In the genomic region with DNA sequence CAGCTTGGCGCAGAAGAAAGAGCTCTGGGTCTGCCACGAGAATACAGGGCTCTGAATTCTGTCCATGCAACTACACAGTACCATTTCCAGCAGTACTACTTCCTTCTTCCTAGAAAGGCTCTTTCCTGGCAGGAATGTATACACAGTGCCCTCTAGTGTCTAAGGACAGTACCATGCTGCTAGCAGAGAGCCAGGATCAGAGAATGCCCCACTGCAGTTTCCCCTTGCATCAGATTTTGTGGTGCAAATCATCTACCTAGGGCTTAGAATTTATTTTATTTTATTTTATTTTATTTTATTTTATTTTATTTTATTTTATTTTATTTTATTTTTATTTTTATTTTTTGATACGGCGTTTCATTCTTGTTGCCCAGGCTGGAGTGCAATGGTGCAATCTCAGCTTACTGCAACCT, we compare ENCODE assay signal across 8 cellular contexts. TPM values are rescaled to one million over a fixed set of nuclear protein-coding genes. Genes with fewer than 3 reads are reported as not detected.
A peak's percentile ranks its signal among the peaks of the same experiment; 100 is the strongest.
DNase-seq lines count a peak whose midpoint lies in the region; ATAC-seq and TF ChIP-seq lines count a peak whose summit lies in the region.

No MANE protein-coding gene starts in this region.

- no peak overlapping the region for H3K4me3 Mint-ChIP-seq in CD4-positive, alpha-beta T cell
- no peak overlapping the region for H3K4me3 Mint-ChIP-seq in chondrocyte (ENCODE audit: unreplicated experiment)

- H3K27ac ChIP-seq in CD4-positive, alpha-beta T cell (ENCODE audit: low read depth, low read length), result no peak overlapping the region
- H3K27ac ChIP-seq in GM23248, result no peak overlapping the region
- H3K27ac ChIP-seq in parathyroid adenoma, result no peak overlapping the region

- H3K4me2 ChIP-seq in GM23248 (ENCODE audit: unreplicated experiment) (no peak overlapping the region), parathyroid adenoma (ENCODE audit: low read length) (no peak overlapping the region)

- H3K27me3 Mint-ChIP-seq in CD4-positive, alpha-beta T cell, result peaks cover 38% of the 10 kb centered on the region
- H3K27me3 Mint-ChIP-seq in chondrocyte (ENCODE audit: low read depth), result peaks cover 48% of the 10 kb centered on the region

- no peaks in the 10 kb centered on the region for H3K9me3 Mint-ChIP-seq in CD4-positive, alpha-beta T cell
- peaks cover 2% of the 10 kb centered on the region for H3K9me3 Mint-ChIP-seq in chondrocyte (ENCODE audit: low read depth)

- no peaks in the 10 kb centered on the region for H3K36me3 ChIP-seq in GM23248 (ENCODE audit: low read depth)
- H3K36me3 ChIP-seq in parathyroid adenoma (ENCODE audit: control insufficient read depth, insufficient read depth, low read length), result no peaks in the 10 kb centered on the region

- WGBS in GM23248 (ENCODE audit: low coverage in 1 of 2, low lambda C conversion rate in 2 of 2, missing lambda C conversion rate in 2 of 2), 2 experiments, result 60 to 63% methylated on average over 4 of the region's 4 CpGs

- H4K20me1 ChIP-seq in GM23248 (ENCODE audit: insufficient read depth), result no peaks in the 10 kb centered on the region

- POLR2A ChIA-PET in CD4-positive, alpha-beta T cell (lab: Charles Lee), result interaction anchor here (1.0 kb wide), 1 partner anchor 84 kb away, joined by 3 read pairs; no protein-coding TSS in a partner anchor

- H3K9ac ChIP-seq in GM23248 (no peak overlapping the region), parathyroid adenoma (no peak overlapping the region)

- peak; percentile 67 for TF ChIP-seq CTCF in CD4-positive, alpha-beta T cell (IDR thresholded peaks at IDR 0.05)
- TF ChIP-seq CTCF in chondrocyte (IDR thresholded peaks at IDR 0.05) (peak; percentile 82), parathyroid adenoma (IDR thresholded peaks at IDR 0.05) (peak; percentile 18)

- no peaks in the 10 kb centered on the region for H3K9me3 ChIP-seq in CD4-positive, alpha-beta T cell (ENCODE audit: control insufficient read depth, low read length)
- H3K9me3 ChIP-seq in GM23248 (ENCODE audit: low read depth) (no peaks in the 10 kb centered on the region), parathyroid adenoma (ENCODE audit: control insufficient read depth, low read length) (no peaks in the 10 kb centered on the region)

- H3K4me1 ChIP-seq in GM23248 (ENCODE audit: insufficient read depth) (no peaks in the 10 kb centered on the region), parathyroid adenoma (no peaks in the 10 kb centered on the region)

- intact Hi-C loops in CD4-positive, alpha-beta T cell (cut with DNase I, micrococcal nuclease), result loop anchor here (1.0 to 5.0 kb wide), 2 partner anchors 84 to 141 kb away; no protein-coding TSS in a partner anchor

- CTCF ChIA-PET in CD4-positive, alpha-beta T cell (lab: Charles Lee), result interaction anchor here (1.3 kb wide), 1 partner anchor 84 kb away, joined by 6 read pairs; no protein-coding TSS in a partner anchor

- DNase-seq in CD4-positive, alpha-beta T cell, result no peak
- DNase-seq in GM23248 (peak; percentile 52), NCI-H82 treated with DMSO at 0.1 percent for 48 hours (lab: John Stamatoyannopoulos, UW; ENCODE audit: unreplicated experiment) (peak; percentile 79), chondrocyte (ENCODE audit: low spot score) (no peak), mucosa of gallbladder (ENCODE audit: low spot score) (no peak), NCI-H2081 (lab: John Stamatoyannopoulos, UW) (no peak), NOMO-1 treated with DMSO at 0.1 percent for 48 hours (lab: John Stamatoyannopoulos, UW; ENCODE audit: unreplicated experiment) (no peak)

- H3K27ac Mint-ChIP-seq in CD4-positive, alpha-beta T cell, result no peak overlapping the region
- H3K27ac Mint-ChIP-seq in chondrocyte (ENCODE audit: unreplicated experiment), result no peak overlapping the region

- H3F3A ChIP-seq in GM23248 (ENCODE audit: insufficient read depth), result no peaks in the 10 kb centered on the region

- no peak for ATAC-seq in CD4-positive, alpha-beta T cell (ENCODE audit: poor library complexity)

- H3K4me3 ChIP-seq in GM23248, result no peak overlapping the region
- H3K4me3 ChIP-seq in parathyroid adenoma (ENCODE audit: low read depth, low read length), result no peak overlapping the region

- no peaks in the 10 kb centered on the region for H3K36me3 Mint-ChIP-seq in CD4-positive, alpha-beta T cell (ENCODE audit: low read depth)
- no peaks in the 10 kb centered on the region for H3K36me3 Mint-ChIP-seq in chondrocyte (ENCODE audit: low read depth)

- H3K27me3 ChIP-seq in CD4-positive, alpha-beta T cell (ENCODE audit: control insufficient read depth, insufficient read depth, low read length), result peaks cover 4% of the 10 kb centered on the region
- no peaks in the 10 kb centered on the region for H3K27me3 ChIP-seq in GM23248 (replicated peaks; ENCODE audit: insufficient read depth)
- peaks cover 2% of the 10 kb centered on the region for H3K27me3 ChIP-seq in parathyroid adenoma (ENCODE audit: control insufficient read depth, insufficient read depth, low read length)

- H3K9me2 ChIP-seq in GM23248 (ENCODE audit: insufficient read depth), result no peaks in the 10 kb centered on the region

- in situ Hi-C loops in GM23248 (cut with MboI), result no loop called here

- H3K79me2 ChIP-seq in GM23248 (ENCODE audit: insufficient read depth) (no peaks in the 10 kb centered on the region), parathyroid adenoma (no peaks in the 10 kb centered on the region)

- H3K4me1 Mint-ChIP-seq in CD4-positive, alpha-beta T cell (ENCODE audit: low read depth), result no peaks in the 10 kb centered on the region
- peaks cover 2% of the 10 kb centered on the region for H3K4me1 Mint-ChIP-seq in chondrocyte (ENCODE audit: low read depth)

- H2AFZ ChIP-seq in GM23248 (no peak overlapping the region), parathyroid adenoma (no peak overlapping the region)

RNA-seq across cellular contexts. Expression of a gene that starts 50.8 kb away (rescaled TPM):
- not detected for total RNA-seq in CD4-positive, alpha-beta T cell
- total RNA-seq in GM23248 (2014; rRNA removed; shearing (Covaris generic)), result not detected in 2 replicates
- not detected in 2 replicates for polyA plus RNA-seq in GM23248 (2016; fragmentation: Nextera tagmentation; extraction: Ambion mirVana)
- not detected in 3 replicates for total RNA-seq in chondrocyte
- total RNA-seq in mucosa of gallbladder, result not detected

Comparison
In these comparisons a context has a peak if more than half of its experiments do, and no peak if none do; other contexts are left out.
1. DNase-seq: peak in GM23248 (single experiment) and NCI-H82 treated with DMSO at 0.1 percent for 48 hours (single experiment); none in CD4-positive, alpha-beta T cell (0 of 10), chondrocyte (single experiment), mucosa of gallbladder (single experiment), NCI-H2081 (0 of 2) and NOMO-1 treated with DMSO at 0.1 percent for 48 hours (single experiment).
2. CTCF ChIP-seq: peak in every context shown above with its lines; median percentile 82 in chondrocyte; 67 in CD4-positive, alpha-beta T cell; 18 in parathyroid adenoma.